Comparison of ENCODE assay signal across 15 cellular contexts in the genomic region with DNA sequence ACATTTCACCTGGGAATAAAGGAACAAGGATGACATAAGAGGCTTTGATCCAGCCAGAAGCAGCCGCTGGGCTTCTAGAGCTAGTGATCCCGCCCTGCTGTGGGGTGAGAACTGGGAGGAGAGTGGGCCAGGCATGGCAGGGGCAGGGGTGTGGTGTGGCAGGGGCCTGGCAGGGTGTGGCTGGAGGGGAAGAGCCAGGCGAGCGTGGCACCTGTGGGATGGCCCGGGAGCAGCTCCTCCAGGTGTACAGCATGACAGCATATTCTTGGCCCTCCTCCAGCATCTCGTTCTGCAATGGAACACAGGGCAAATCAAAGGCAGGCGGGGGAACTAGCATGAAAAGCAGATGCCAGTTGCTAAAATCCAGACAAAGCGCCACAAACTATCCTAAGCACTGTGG. TPM values are rescaled to one million over a fixed set of nuclear protein-coding genes. Genes with fewer than 3 reads are reported as not detected.
DNase-seq lines count a peak whose midpoint lies in the region; ATAC-seq and TF ChIP-seq lines count a peak whose summit lies in the region.
"Had no signal": no experiment of that assay in that cellular context is flagged by ENCODE, and none has a peak within 500 bp of the region (broad histone marks: within the 10 kb centered on the region; RNA-seq: fewer than 3 reads in every experiment).

No MANE protein-coding gene starts in this region.

- peaks cover 6% of the 10 kb centered on the region for H3K4me1 Mint-ChIP-seq in activated CD8-positive, alpha-beta memory T cell treated with anti-CD3 and anti-CD28 coated beads, Interleukin-2, amount 10 ng/mL, durations not matched to agents 7 days and 5 days

- ATAC-seq in left colon (peak; percentile 99), HG02678 (IDR thresholded peaks at IDR 0.05; ENCODE audit: unreplicated experiment) (no peak)
- ATAC-seq in activated CD8-positive, alpha-beta memory T cell treated with anti-CD3 and anti-CD28 coated beads, Interleukin-2, amount 10 ng/mL, durations not matched to agents 7 days and 5 days = no peak

- TF ChIP-seq CTCF in Peyer's patch (IDR thresholded peaks at IDR 0.05) = no peak

- H3K36me3 ChIP-seq in Peyer's patch (peaks cover 0 to 58% (median 0%) of the 10 kb centered on the region in 3 donors), Karpas-422 (ENCODE audit: insufficient read depth, low read length) (no peaks in the 10 kb centered on the region)

- peak overlapping the region in 2 of 4 donors; percentile 19 to 26 for H3K27ac ChIP-seq in Peyer's patch
- H3K27ac ChIP-seq in Karpas-422 (ENCODE audit: low read length) = no peak overlapping the region
- H3K27ac ChIP-seq: parathyroid adenoma had no signal

- no peaks in the 10 kb centered on the region for H3K36me3 Mint-ChIP-seq in activated CD8-positive, alpha-beta memory T cell treated with anti-CD3 and anti-CD28 coated beads, Interleukin-2, amount 10 ng/mL, durations not matched to agents 7 days and 5 days

- H3K27me3 ChIP-seq in Peyer's patch (no peaks in the 10 kb centered on the region), Karpas-422 (ENCODE audit: low read length) (no peaks in the 10 kb centered on the region)

- intact Hi-C loops in left colon (cut with DNase I, micrococcal nuclease) = no loop called here
- intact Hi-C loops in head of caudate nucleus (cut with DNase I) = no loop called here

- H3K9ac ChIP-seq in Karpas-422 (ENCODE audit: low read length) = no peak overlapping the region
- H3K9ac ChIP-seq: parathyroid adenoma had no signal

- CTCF ChIA-PET in activated CD8-positive, alpha-beta memory T cell treated with anti-CD3 and anti-CD28 coated beads, Interleukin-2, amount 10 ng/mL, durations not matched to agents 7 days and 5 days (lab: Charles Lee) = no interaction called here

- H3K4me1 ChIP-seq in Peyer's patch (peaks cover 0 to 11% (median 0%) of the 10 kb centered on the region in 4 donors), Karpas-422 (ENCODE audit: low read length) (no peaks in the 10 kb centered on the region)
- H3K4me1 ChIP-seq: Caco-2, parathyroid adenoma had no signal

- H3K27ac Mint-ChIP-seq in activated CD8-positive, alpha-beta memory T cell treated with anti-CD3 and anti-CD28 coated beads, Interleukin-2, amount 10 ng/mL, durations not matched to agents 7 days and 5 days = no peak overlapping the region
- H3K27ac Mint-ChIP-seq: dendritic cell treated with granulocyte-macrophage colony-stimulating factor and Interleukin-4, amounts not matched to agents 40 ng/mL and 50 ng/mL, for 4 days; H9 had no signal

- H3K79me2 ChIP-seq in Karpas-422 (ENCODE audit: low read length) = no peaks in the 10 kb centered on the region

- H2AFZ ChIP-seq in Karpas-422 (ENCODE audit: low read length) = no peak overlapping the region
- H2AFZ ChIP-seq: parathyroid adenoma had no signal

- no peaks in the 10 kb centered on the region for H4K20me1 ChIP-seq in Karpas-422 (ENCODE audit: insufficient read depth, low read depth, low read length)

- no peak overlapping the region for H3K4me3 Mint-ChIP-seq in activated CD8-positive, alpha-beta memory T cell treated with anti-CD3 and anti-CD28 coated beads, Interleukin-2, amount 10 ng/mL, durations not matched to agents 7 days and 5 days
- H3K4me3 Mint-ChIP-seq: dendritic cell treated with granulocyte-macrophage colony-stimulating factor and Interleukin-4, amounts not matched to agents 40 ng/mL and 50 ng/mL, for 4 days; H9 had no signal

- no peak overlapping the region for H3K4me2 ChIP-seq in Karpas-422 (ENCODE audit: low read depth, low read length, poor library complexity, severe bottlenecking)

- H3K4me3 ChIP-seq in Peyer's patch (no peak overlapping the region), Karpas-422 (ENCODE audit: low read length) (no peak overlapping the region)

- no peak for TF ChIP-seq POLR2A in Peyer's patch (IDR thresholded peaks at IDR 0.05)

- H3K9me3 ChIP-seq in Peyer's patch (no peaks in the 10 kb centered on the region), Karpas-422 (ENCODE audit: low read length) (no peaks in the 10 kb centered on the region)
- H3K9me3 ChIP-seq: Caco-2 had no signal

- DNase-seq in COLO668 (lab: John Stamatoyannopoulos, UW; ENCODE audit: unreplicated experiment) = peak; percentile 73
- peak; percentile 78 for DNase-seq in NCI-H1105 treated with DMSO at 0.1 percent for 48 hours (lab: John Stamatoyannopoulos, UW)
- DNase-seq in Peyer's patch = peak in 2 of 3 donors; percentile 75 to 82
- DNase-seq in left colon = peak; percentile 82 to 84
- DNase-seq in activated CD8-positive, alpha-beta memory T cell treated with anti-CD3 and anti-CD28 coated beads, Interleukin-2, amount 10 ng/mL, durations not matched to agents 7 days and 5 days = no peak
- no peak for DNase-seq in Karpas-422
- DNase-seq in head of caudate nucleus = no peak
- DNase-seq: activated CD4-positive, alpha-beta T cell treated with anti-CD3 and anti-CD28 coated beads, Interleukin-2, amount 50 U/mL, for 1 hour; Caco-2; H9; NCI-H526; stimulated activated CD4-positive, alpha-beta T cell treated with anti-CD3 and anti-CD28 coated beads, Interleukin-12 subunit alpha, Interleukin-12 subunit beta, amount 100 ng/mL, for 4 hours had no signal

- no peaks in the 10 kb centered on the region for H3K9me3 Mint-ChIP-seq in activated CD8-positive, alpha-beta memory T cell treated with anti-CD3 and anti-CD28 coated beads, Interleukin-2, amount 10 ng/mL, durations not matched to agents 7 days and 5 days (ENCODE audit: low read depth)
- H3K9me3 Mint-ChIP-seq: dendritic cell treated with granulocyte-macrophage colony-stimulating factor and Interleukin-4, amounts not matched to agents 40 ng/mL and 50 ng/mL, for 4 days; H9 had no signal

- no peaks in the 10 kb centered on the region for H3K9me2 ChIP-seq in Karpas-422 (replicated peaks; ENCODE audit: insufficient read depth, low read length)

- H3K27me3 Mint-ChIP-seq in activated CD8-positive, alpha-beta memory T cell treated with anti-CD3 and anti-CD28 coated beads, Interleukin-2, amount 10 ng/mL, durations not matched to agents 7 days and 5 days = peaks cover 9% of the 10 kb centered on the region
- H3K27me3 Mint-ChIP-seq: dendritic cell treated with granulocyte-macrophage colony-stimulating factor and Interleukin-4, amounts not matched to agents 40 ng/mL and 50 ng/mL, for 4 days had no signal

RNA-seq across cellular contexts. Expression of a gene that starts 35.5 kb away (rescaled TPM):
- total RNA-seq in Peyer's patch = 100 to 1,000 TPM in 3 of 4 donors, 10 to 100 TPM in 1; 61.9 to 139 (median 117) TPM
- total RNA-seq in left colon = 100 to 1,000 TPM; 163 to 192 TPM
- total RNA-seq in activated CD8-positive, alpha-beta memory T cell treated with anti-CD3 and anti-CD28 coated beads, Interleukin-2, amount 10 ng/mL, durations not matched to agents 7 days and 5 days = 10 to 100 TPM; 12.3 to 21.2 TPM
- 0.04 and 1.7 TPM in 2 replicates for total RNA-seq in Karpas-422 (2014; rRNA removed; shearing (Covaris generic); ENCODE audit: low replicate concordance)

Comparison
In these comparisons a context has a peak if more than half of its experiments do, and no peak if none do; other contexts are left out.
1. DNase-seq: peak in COLO668 (single experiment), NCI-H1105 treated with DMSO at 0.1 percent for 48 hours (single experiment), Peyer's patch (2 of 3) and left colon (2 of 2); none in activated CD8-positive, alpha-beta memory T cell treated with anti-CD3 and anti-CD28 coated beads, Interleukin-2, amount 10 ng/mL, durations not matched to agents 7 days and 5 days (single experiment), Karpas-422 (single experiment) and head of caudate nucleus (0 of 42).